ENCODE assay signal across 29 cellular contexts in genomic region chr17:58183514-58183913, GRCh38.
"Had no signal": no experiment of that assay in that cellular context is flagged by ENCODE, and none has a peak within 500 bp of the region (broad histone marks: within the 10 kb centered on the region; RNA-seq: fewer than 3 reads in every experiment).

No MANE protein-coding gene starts in this region.

- ATAC-seq: activated naive CD8-positive, alpha-beta T cell treated with anti-CD3 and anti-CD28 coated beads, Interleukin-2, amount 50 U/mL, for 24 hours; body of pancreas; effector memory CD8-positive, alpha-beta T cell; gastrocnemius medialis; T-cell had no signal

- H3K4me3 ChIP-seq: adrenal gland, body of pancreas, esophagus muscularis mucosa, gastrocnemius medialis, heart left ventricle had no signal

- H3K27me3 ChIP-seq: adrenal gland, body of pancreas had no signal

- H3K27ac ChIP-seq: adrenal gland, body of pancreas, esophagus muscularis mucosa, foreskin keratinocyte, gastrocnemius medialis, heart left ventricle, VCaP had no signal

- DNase-seq: activated CD4-positive, alpha-beta memory T cell treated with anti-CD3 and anti-CD28 coated beads, Interleukin-2, amount 10 ng/mL, durations not matched to agents 7 days and 5 days; activated CD4-positive, alpha-beta T cell treated with anti-CD3 and anti-CD28 coated beads for 1 hour; activated CD4-positive, alpha-beta T cell treated with anti-CD3 and anti-CD28 coated beads for 4 hours; activated CD4-positive, alpha-beta T cell treated with anti-CD3 and anti-CD28 coated beads, Interleukin-2, amount 10 ng/mL, durations not matched to agents 7 days and 5 days; activated CD4-positive, alpha-beta T cell treated with anti-CD3 and anti-CD28 coated beads, Interleukin-2, amount 50 U/mL, for 4 hours; activated effector memory CD4-positive, alpha-beta T cell treated with anti-CD3 and anti-CD28 coated beads, Interleukin-2, amount 50 U/mL, for 16 hours; activated naive CD4-positive, alpha-beta T cell treated with anti-CD3 and anti-CD28 coated beads for 36 hours; activated naive CD8-positive, alpha-beta T cell treated with anti-CD3 and anti-CD28 coated beads for 36 hours; activated naive CD8-positive, alpha-beta T cell treated with anti-CD3 and anti-CD28 coated beads, Interleukin-2, amount 50 U/mL, for 24 hours; activated T-cell treated with anti-CD3 and anti-CD28 coated beads, Interleukin-2, amount 50 U/mL, for 1 hour; activated T-cell treated with anti-CD3 and anti-CD28 coated beads, Interleukin-2, amount 50 U/mL, for 48 hours; adrenal gland; amygdala; aorta; body of pancreas; caudate nucleus; cortex of kidney; dermis blood vessel endothelial cell; effector CD4-positive, alpha-beta T cell; effector memory CD8-positive, alpha-beta T cell; erythroblast; foreskin keratinocyte; gastrocnemius medialis; glutamatergic neuron; heart left ventricle; T-cell; T-helper 2 cell had no signal
